ENCODE assay signal across 8 cellular contexts in the genomic region with DNA sequence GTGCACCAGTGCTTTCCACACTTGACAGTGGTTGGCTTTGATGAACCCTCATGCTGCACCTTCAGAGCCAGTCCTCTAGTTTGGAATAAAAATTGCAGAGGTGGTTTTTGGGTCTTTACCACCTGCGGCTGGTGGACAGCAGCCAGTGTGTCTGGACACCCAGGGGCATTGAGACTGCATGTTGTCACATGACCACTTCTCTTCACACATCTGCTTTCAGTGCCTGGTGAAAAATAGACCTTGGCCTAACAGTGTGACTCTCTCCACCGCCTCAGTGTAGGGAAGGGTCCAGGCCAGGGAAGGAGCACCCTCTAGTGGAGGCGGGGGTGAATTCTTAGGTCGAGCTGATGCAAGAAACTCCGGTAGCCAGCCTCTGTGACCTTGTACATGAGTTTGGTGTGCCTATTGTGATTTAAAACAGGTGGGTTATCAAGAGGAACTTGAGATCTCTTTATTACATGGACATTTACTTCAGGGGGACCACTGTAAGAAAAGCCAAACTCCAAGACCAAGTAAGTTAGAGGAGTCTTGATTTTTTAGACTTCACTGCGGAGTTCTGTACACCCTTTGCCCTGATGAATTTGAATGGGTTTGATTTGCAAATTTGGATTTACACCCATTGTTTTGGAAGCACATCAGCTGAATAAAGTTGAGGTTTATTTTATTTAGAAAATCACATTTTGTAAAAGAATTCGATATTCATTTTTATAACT. TPM values are rescaled to one million over a fixed set of nuclear protein-coding genes. Genes with fewer than 3 reads are reported as not detected.
DNase-seq lines count a peak whose midpoint lies in the region; ATAC-seq and TF ChIP-seq lines count a peak whose summit lies in the region.

No MANE protein-coding gene starts in this region.

- ATAC-seq in GM18511 (IDR thresholded peaks at IDR 0.05; ENCODE audit: unreplicated experiment), result no peak

- H3K9ac ChIP-seq in GM23248 (no peak overlapping the region), smooth muscle cell (ENCODE audit: low read depth) (no peak overlapping the region)

- H3K79me2 ChIP-seq in GM23248 (ENCODE audit: insufficient read depth) (peaks cover 6% of the 10 kb centered on the region; the same call in 1 of the 2 replicates), smooth muscle cell (ENCODE audit: low read depth) (no peaks in the 10 kb centered on the region)

- CTCF ChIA-PET in CD4-positive, alpha-beta memory T cell (lab: Charles Lee; ENCODE audit: partially characterized antibody), result interaction anchor here (0.6 to 3.0 kb wide), 13 partner anchors 10 to 1605 kb away, joined by 3 to 22 read pairs (median 4); no protein-coding TSS in a partner anchor

- no peak overlapping the region for H3K27ac ChIP-seq in CD4-positive, alpha-beta memory T cell (ENCODE audit: low read depth, low read length)
- no peak overlapping the region for H3K27ac ChIP-seq in GM23248
- no peak overlapping the region for H3K27ac ChIP-seq in smooth muscle cell (ENCODE audit: low read depth)

- no peaks in the 10 kb centered on the region for H3K27me3 Mint-ChIP-seq in CD4-positive, alpha-beta memory T cell

- H3K27me3 ChIP-seq in CD4-positive, alpha-beta memory T cell (ENCODE audit: insufficient read depth, low read length), result no peaks in the 10 kb centered on the region
- H3K27me3 ChIP-seq in GM23248 (replicated peaks; ENCODE audit: insufficient read depth) (no peaks in the 10 kb centered on the region), smooth muscle cell (ENCODE audit: low read depth) (no peaks in the 10 kb centered on the region)

- peaks cover 17% of the 10 kb centered on the region for H3K4me1 ChIP-seq in CD4-positive, alpha-beta memory T cell (ENCODE audit: insufficient read depth, low read length)
- H3K4me1 ChIP-seq in GM23248 (ENCODE audit: insufficient read depth), result peaks cover 13% of the 10 kb centered on the region
- peaks cover 10% of the 10 kb centered on the region for H3K4me1 ChIP-seq in smooth muscle cell (ENCODE audit: low read depth)

- peaks cover 42% of the 10 kb centered on the region for H3K36me3 ChIP-seq in CD4-positive, alpha-beta memory T cell (ENCODE audit: insufficient read depth, low read length)
- H3K36me3 ChIP-seq in GM23248 (ENCODE audit: low read depth), result peaks cover 29% of the 10 kb centered on the region; the same call in 1 of the 2 replicates
- H3K36me3 ChIP-seq in smooth muscle cell (ENCODE audit: low read depth), result peaks cover 4% of the 10 kb centered on the region

- H3K4me3 ChIP-seq in CD4-positive, alpha-beta memory T cell (ENCODE audit: low read length in 2 of 2), result no peak overlapping the region
- no peak overlapping the region for H3K4me3 ChIP-seq in GM23248
- no peak overlapping the region for H3K4me3 ChIP-seq in smooth muscle cell

- POLR2A ChIA-PET in CD4-positive, alpha-beta memory T cell (lab: Charles Lee; ENCODE audit: partially characterized antibody), result interaction anchor here (1.5 kb wide), 1 partner anchor 99 kb away, joined by 3 read pairs; no protein-coding TSS in a partner anchor

- no peak overlapping the region for H2AFZ ChIP-seq in GM23248
- no peak overlapping the region for H2AFZ ChIP-seq in smooth muscle cell (ENCODE audit: low read depth)

- H3F3A ChIP-seq in GM23248 (ENCODE audit: insufficient read depth) (0 out of 2 replicates have a peak, but pooled peaks cover 17% of the 10 kb centered on the region), smooth muscle cell (ENCODE audit: low read depth) (peaks cover 12% of the 10 kb centered on the region)

- peaks cover 43 to 55% of the 10 kb centered on the region in 2 donors for H3K36me3 Mint-ChIP-seq in CD4-positive, alpha-beta memory T cell

- H3K9me2 ChIP-seq in GM23248 (ENCODE audit: insufficient read depth), result no peaks in the 10 kb centered on the region

- peaks cover 9 to 23% (median 17%) of the 10 kb centered on the region in 4 donors for H3K4me1 Mint-ChIP-seq in CD4-positive, alpha-beta memory T cell

- H4K20me1 ChIP-seq in GM23248 (ENCODE audit: insufficient read depth) (no peaks in the 10 kb centered on the region), smooth muscle cell (ENCODE audit: low read depth) (peaks cover 51% of the 10 kb centered on the region)

- peaks cover 0 to 2% (median 0%) of the 10 kb centered on the region in 8 donors for H3K9me3 Mint-ChIP-seq in CD4-positive, alpha-beta memory T cell

- intact Hi-C loops in CD4-positive, alpha-beta memory T cell (cut with micrococcal nuclease), result loop anchor here (1.0 to 2.0 kb wide), 2 partner anchors 100 to 676 kb away; no protein-coding TSS in a partner anchor

- H3K4me3 Mint-ChIP-seq in CD4-positive, alpha-beta memory T cell, result no peak overlapping the region

- WGBS in GM23248 (ENCODE audit: low coverage in 1 of 2, low lambda C conversion rate in 2 of 2, missing lambda C conversion rate in 2 of 2), 2 experiments, result 38 to 41% methylated on average over 7 of the region's 7 CpGs
- 42% methylated on average over 7 of the region's 7 CpGs for whole genome bisulfite sequencing in smooth muscle cell (ENCODE audit: low lambda C conversion rate)

- H3K4me2 ChIP-seq in GM23248 (ENCODE audit: unreplicated experiment) (no peak overlapping the region), smooth muscle cell (no peak overlapping the region)

- peak; percentile 45 to 63 (median 57) for DNase-seq in CD4-positive, alpha-beta memory T cell
- DNase-seq in GM23248 (peak; percentile 84), NCI-H1694 treated with DMSO at 0.1 percent for 48 hours (lab: John Stamatoyannopoulos, UW) (peak; percentile 79), T-helper 22 cell (ENCODE audit: low read depth) (peak; percentile 3), amygdala (lab: John Stamatoyannopoulos, UW) (peak in 47 of 56 donors; percentile 10 to 82 (median 52)), hepatic stellate cell (ENCODE audit: low spot score) (peak; percentile 81), smooth muscle cell (lab: John Stamatoyannopoulos, UW; ENCODE audit: unreplicated experiment) (peak; percentile 18)

- in situ Hi-C loops in GM23248 (cut with MboI), result no loop called here

- TF ChIP-seq CTCF in smooth muscle cell (IDR thresholded peaks at IDR 0.05; ENCODE audit: borderline replicate concordance, insufficient read depth, poor library complexity, severe bottlenecking), result peak; percentile 81

- H3K27ac Mint-ChIP-seq in CD4-positive, alpha-beta memory T cell, result peak overlapping the region in 5 of 7 donors; percentile 23 to 68 (median 42)

- no peaks in the 10 kb centered on the region for H3K9me3 ChIP-seq in CD4-positive, alpha-beta memory T cell (ENCODE audit: control insufficient read depth in 1 of 2, low read length in 2 of 2)
- H3K9me3 ChIP-seq in GM23248 (ENCODE audit: low read depth) (no peaks in the 10 kb centered on the region), smooth muscle cell (replicated peaks; ENCODE audit: low read depth) (no peaks in the 10 kb centered on the region)

RNA-seq across cellular contexts. Expression of a gene that starts 17.9 kb away (rescaled TPM):
- total RNA-seq in CD4-positive, alpha-beta memory T cell, result 10 to 100 TPM; 89.9 to 96.9 TPM
- polyA plus RNA-seq in CD4-positive, alpha-beta memory T cell, result 10 to 100 TPM; 51.7 to 54.4 TPM
- 47.9 and 48.1 TPM in 2 replicates for total RNA-seq in GM23248 (2014; rRNA removed; shearing (Covaris generic))
- polyA plus RNA-seq in GM23248 (2016; fragmentation: Nextera tagmentation; extraction: Ambion mirVana), result 61.4 and 67.1 TPM in 2 replicates
- total RNA-seq in smooth muscle cell, result 38.0 and 48.9 TPM in 2 replicates
- 64.5 and 70.6 TPM in 2 replicates for polyA plus RNA-seq in smooth muscle cell

RNA-seq across cellular contexts. Expression of a gene that starts 38.2 kb away (rescaled TPM):
- total RNA-seq in CD4-positive, alpha-beta memory T cell, result not detected
- not detected for polyA plus RNA-seq in CD4-positive, alpha-beta memory T cell
- not detected in 2 replicates for total RNA-seq in GM23248 (2014; rRNA removed; shearing (Covaris generic))
- not detected in 2 replicates for polyA plus RNA-seq in GM23248 (2016; fragmentation: Nextera tagmentation; extraction: Ambion mirVana)
- total RNA-seq in smooth muscle cell, result not detected in 2 replicates
- 1.3 TPM in 1 of 2 replicates, not detected in the other for polyA plus RNA-seq in smooth muscle cell

Comparison
In these comparisons a context has a peak if more than half of its experiments do, and no peak if none do; other contexts are left out.
1. DNase-seq: peak in every context shown above with its lines; median percentile 84 in GM23248; 81 in hepatic stellate cell; 79 in NCI-H1694 treated with DMSO at 0.1 percent for 48 hours; 57 in CD4-positive, alpha-beta memory T cell; 52 in amygdala; 18 in smooth muscle cell; 3 in T-helper 22 cell.